25 cellular contexts compared by ENCODE assay signal in genomic region chr11:62395885-62396778, GRCh38. TPM values are rescaled to one million over a fixed set of nuclear protein-coding genes. Genes with fewer than 3 reads are reported as not detected.
DNase-seq lines count a peak whose midpoint lies in the region; ATAC-seq and TF ChIP-seq lines count a peak whose summit lies in the region.
"Had no signal": no experiment of that assay in that cellular context is flagged by ENCODE, and none has a peak within 500 bp of the region (broad histone marks: within the 10 kb centered on the region; RNA-seq: fewer than 3 reads in every experiment).

No MANE protein-coding gene starts in this region.

- H3K27me3 Mint-ChIP-seq in CD8-positive, alpha-beta memory T cell: peaks cover 0 to 2% of the 10 kb centered on the region in 2 donors
- H3K27me3 Mint-ChIP-seq: effector memory CD8-positive, alpha-beta T cell had no signal

- H3K27ac ChIP-seq in CD8-positive, alpha-beta memory T cell (ENCODE audit: low read depth, low read length): peak overlapping the region; percentile 53
- H3K27ac ChIP-seq in SK-N-MC (peak overlapping the region; percentile 62; the same call in 1 of the 2 replicates), esophagus squamous epithelium (peak overlapping the region; percentile 64 to 91 (median 82))

- H3K9me3 Mint-ChIP-seq in CD8-positive, alpha-beta memory T cell: no peaks in the 10 kb centered on the region
- H3K9me3 Mint-ChIP-seq: activated naive CD4-positive, alpha-beta T cell treated with anti-CD3 and anti-CD28 coated beads for 36 hours; effector memory CD8-positive, alpha-beta T cell; neural crest cell had no signal

- TF ChIP-seq CTCF in esophagus squamous epithelium (IDR thresholded peaks at IDR 0.05): no peak

- no peak overlapping the region for H3K4me3 ChIP-seq in CD8-positive, alpha-beta memory T cell (ENCODE audit: low read length)
- H3K4me3 ChIP-seq in SK-N-MC (no peak overlapping the region), esophagus squamous epithelium (no peak overlapping the region)

- CTCF ChIA-PET in CD8-positive, alpha-beta memory T cell (lab: Charles Lee): interaction anchor here (0.9 to 3.4 kb wide), 16 partner anchors 10 to 224 kb away, joined by 3 to 37 read pairs (median 6); partner anchors contain the start of gene ASRGL1

- intact Hi-C loops in esophagus squamous epithelium (cut with DNase I): loop anchor here (5.0 kb wide), 1 partner anchor 161 kb away; no protein-coding TSS in a partner anchor
- intact Hi-C loops in sciatic nerve (cut with DNase I): loop anchor here (10.0 kb wide), 1 partner anchor 149 kb away; the partner anchor contains the start of gene AHNAK

- H3K4me3 Mint-ChIP-seq in CD8-positive, alpha-beta memory T cell: no peak overlapping the region
- H3K4me3 Mint-ChIP-seq: activated naive CD4-positive, alpha-beta T cell treated with anti-CD3 and anti-CD28 coated beads for 36 hours; effector memory CD8-positive, alpha-beta T cell; neural crest cell had no signal

- no peaks in the 10 kb centered on the region for H3K36me3 ChIP-seq in CD8-positive, alpha-beta memory T cell (ENCODE audit: insufficient read depth, low read length)
- H3K36me3 ChIP-seq in SK-N-MC (ENCODE audit: insufficient read depth, low read length) (no peaks in the 10 kb centered on the region), esophagus squamous epithelium (no peaks in the 10 kb centered on the region)

- peaks cover 11 to 28% (median 16%) of the 10 kb centered on the region in 3 donors for H3K4me1 Mint-ChIP-seq in CD8-positive, alpha-beta memory T cell

- peak overlapping the region; percentile 33 for H3K9ac ChIP-seq in SK-N-MC (ENCODE audit: insufficient read length)

- no peak for TF ChIP-seq POLR2A in esophagus squamous epithelium (IDR thresholded peaks at IDR 0.05)

- no peaks in the 10 kb centered on the region for H3K9me3 ChIP-seq in CD8-positive, alpha-beta memory T cell (ENCODE audit: low read length)
- H3K9me3 ChIP-seq in SK-N-MC (ENCODE audit: low read depth, low read length) (no peaks in the 10 kb centered on the region), esophagus squamous epithelium (no peaks in the 10 kb centered on the region)
- H3K9me3 ChIP-seq: psoas muscle had no signal

- H3K27ac Mint-ChIP-seq in CD8-positive, alpha-beta memory T cell: peak overlapping the region in 2 of 8 donors; percentile 36 to 69
- H3K27ac Mint-ChIP-seq: activated naive CD4-positive, alpha-beta T cell treated with anti-CD3 and anti-CD28 coated beads for 36 hours; effector memory CD8-positive, alpha-beta T cell had no signal

- H3K36me3 Mint-ChIP-seq in CD8-positive, alpha-beta memory T cell: no peaks in the 10 kb centered on the region

- no peak for ATAC-seq in sciatic nerve
- ATAC-seq in HG02884 (IDR thresholded peaks at IDR 0.05; ENCODE audit: unreplicated experiment): no peak
- ATAC-seq: effector memory CD8-positive, alpha-beta T cell had no signal

- peak in 1 of 5 donors; percentile 18 for DNase-seq in CD8-positive, alpha-beta memory T cell
- DNase-seq in SK-N-MC (ENCODE audit: low read depth, low spot score): no peak
- no peak for DNase-seq in esophagus squamous epithelium (lab: John Stamatoyannopoulos, UW)
- DNase-seq in sciatic nerve (ENCODE audit: low spot score): peak; percentile 57
- no peak for DNase-seq in ecto neural progenitor cell (ENCODE audit: low spot score)
- DNase-seq in germinal center (ENCODE audit: low spot score): no peak
- DNase-seq in NCI-H1694 (lab: John Stamatoyannopoulos, UW): no peak
- DNase-seq: activated CD4-positive, CD25-positive, alpha-beta regulatory T cell treated with anti-CD3 and anti-CD28 coated beads, Interleukin-2, amount 50 U/mL, for 72 hours; activated naive CD4-positive, alpha-beta T cell treated with anti-CD3 and anti-CD28 coated beads for 36 hours; activated T-cell treated with anti-CD3 and anti-CD28 coated beads, Interleukin-2, amount 50 U/mL, for 48 hours; effector memory CD8-positive, alpha-beta T cell; NCI-H1105 treated with DMSO at 0.1 percent for 48 hours; NCI-H2107; T1000 had no signal

- POLR2A ChIA-PET in CD8-positive, alpha-beta memory T cell (lab: Charles Lee): no interaction called here

- H3K27me3 ChIP-seq in CD8-positive, alpha-beta memory T cell (ENCODE audit: insufficient read depth, low read length, poor library complexity, severe bottlenecking): no peaks in the 10 kb centered on the region
- H3K27me3 ChIP-seq in esophagus squamous epithelium: no peaks in the 10 kb centered on the region

- WGBS in esophagus squamous epithelium, 2 donors: 76 to 82% methylated on average over 7 of the region's 12 CpGs

- peaks cover 30% of the 10 kb centered on the region for H3K4me1 ChIP-seq in CD8-positive, alpha-beta memory T cell (ENCODE audit: insufficient read depth, low read length)
- H3K4me1 ChIP-seq in esophagus squamous epithelium: peaks cover 47 to 78% (median 49%) of the 10 kb centered on the region in 3 donors

RNA-seq across cellular contexts. Expression of gene SCGB1A1, which starts 22.7 kb away (rescaled TPM):
- total RNA-seq in CD8-positive, alpha-beta memory T cell: not detected
- not detected for polyA plus RNA-seq in CD8-positive, alpha-beta memory T cell
- total RNA-seq in esophagus squamous epithelium: 1 to 10 TPM in 2 of 4 donors, not detected in 2; 5.9 to 6.6 TPM
- total RNA-seq in sciatic nerve: 3.5 TPM
- total RNA-seq: A673; activated naive CD4-positive, alpha-beta T cell treated with anti-CD3 and anti-CD28 coated beads for 36 hours; chondrocyte; fibroblast of lung; H4; mononuclear cell; NCI-H460; neural crest cell; psoas muscle; RPMI7951 had no signal
- polyA plus RNA-seq: BJ, fibroblast of lung had no signal

RNA-seq across cellular contexts. Expression of gene ASRGL1, which starts 58.9 kb away (rescaled TPM):
- 1 to 10 TPM; 6.1 to 6.5 TPM for total RNA-seq in CD8-positive, alpha-beta memory T cell
- 2.7 TPM for polyA plus RNA-seq in CD8-positive, alpha-beta memory T cell
- total RNA-seq in esophagus squamous epithelium: 1 to 10 TPM in 2 of 4 donors, under 1 TPM in 1, not detected in 1; 0.66 to 7.6 (median 4.4) TPM
- 17.0 TPM for total RNA-seq in sciatic nerve
